ENCODE assay signal across 14 cellular contexts in the genomic region with DNA sequence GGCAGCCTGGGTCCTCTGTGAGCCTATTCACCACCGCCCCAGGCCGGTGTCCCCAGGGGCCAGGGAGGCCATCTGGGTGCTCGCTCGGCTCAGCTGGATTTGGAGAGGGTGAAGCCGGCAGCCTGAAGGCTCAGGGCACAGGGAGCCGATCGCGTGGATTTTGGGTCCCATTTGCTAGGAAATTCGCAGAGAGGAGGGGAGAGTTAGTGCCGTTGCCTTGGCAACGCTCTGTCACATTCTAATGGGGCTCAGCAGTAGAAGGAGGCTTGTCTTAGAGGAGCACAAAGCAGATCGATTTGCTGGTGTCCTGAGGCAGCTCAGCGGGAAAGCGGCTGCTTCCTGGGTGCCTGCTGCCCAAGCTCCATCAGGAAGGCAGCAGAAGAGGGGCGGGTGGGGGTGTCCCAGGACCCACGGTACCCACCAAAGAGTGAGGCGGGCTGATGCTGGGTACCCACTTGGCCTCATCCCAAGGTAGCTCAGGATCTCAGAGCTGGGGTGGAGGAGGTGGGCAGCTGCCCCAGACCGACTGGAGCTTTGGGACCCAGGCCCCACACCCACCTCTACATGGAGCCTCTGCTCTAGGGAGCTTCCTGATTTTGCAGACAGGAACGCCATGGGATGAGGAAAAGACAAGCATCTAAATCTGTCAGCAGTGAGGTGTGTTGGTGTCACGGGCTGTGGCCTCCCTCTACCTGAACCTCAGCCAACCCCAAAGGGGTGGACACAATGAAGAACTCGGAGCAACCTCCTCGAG. TPM values are rescaled to one million over a fixed set of nuclear protein-coding genes. Genes with fewer than 3 reads are reported as not detected.
A peak's percentile ranks its signal among the peaks of the same experiment; 100 is the strongest.
DNase-seq lines count a peak whose midpoint lies in the region; ATAC-seq lines count a peak whose summit lies in the region.
"Had no signal": no experiment of that assay in that cellular context is flagged by ENCODE, and none has a peak within 500 bp of the region (broad histone marks: within the 10 kb centered on the region; RNA-seq: fewer than 3 reads in every experiment).

No MANE protein-coding gene starts in this region.

- intact Hi-C loops in head of caudate nucleus (cut with DNase I), result no loop called here
- intact Hi-C loops in sciatic nerve (cut with DNase I), result no loop called here

- ATAC-seq in sciatic nerve, result no peak
- ATAC-seq in HG02973 (IDR thresholded peaks at IDR 0.05; ENCODE audit: unreplicated experiment), result no peak
- ATAC-seq: gastrocnemius medialis; stimulated activated naive B cell treated with anti-CD40 and anti-IgM and Interleukin-4, amounts not matched to agents 10 μg/mL and 1 μg/mL and 100 μg/mL, for 72 hours had no signal

- peak; percentile 8 for DNase-seq in activated CD8-positive, alpha-beta memory T cell treated with anti-CD3 and anti-CD28 coated beads, Interleukin-2, amount 50 U/mL, for 4 hours
- DNase-seq in activated CD8-positive, alpha-beta memory T cell treated with anti-CD3 and anti-CD28 coated beads for 24 hours, result no peak
- DNase-seq in NCI-H2171 (lab: John Stamatoyannopoulos, UW) (peak; percentile 69), head of caudate nucleus (peak in 36 of 42 donors; percentile 4 to 83 (median 52)), sciatic nerve (ENCODE audit: low spot score) (peak; percentile 38), LoVo (ENCODE audit: low spot score) (no peak), AG08396 (ENCODE audit: low spot score) (no peak)
- DNase-seq: activated CD4-positive, alpha-beta T cell treated with anti-CD3 and anti-CD28 coated beads, Interleukin-2, amount 50 U/mL, for 4 hours; amniotic stem cell; gastrocnemius medialis; GF-D8; NCI-H1048; stimulated activated naive B cell treated with anti-CD40 and anti-IgM and Interleukin-4, amounts not matched to agents 10 μg/mL and 1 μg/mL and 100 μg/mL, for 72 hours had no signal

RNA-seq across cellular contexts. Expression of a gene that starts 17.1 kb away (rescaled TPM):
- total RNA-seq in sciatic nerve, result 40.7 TPM

Comparison
In these comparisons a context has a peak if more than half of its experiments do, and no peak if none do; other contexts are left out.
1. DNase-seq: peak in activated CD8-positive, alpha-beta memory T cell treated with anti-CD3 and anti-CD28 coated beads, Interleukin-2, amount 50 U/mL, for 4 hours (single experiment), NCI-H2171 (single experiment), head of caudate nucleus (36 of 42) and sciatic nerve (single experiment); none in activated CD8-positive, alpha-beta memory T cell treated with anti-CD3 and anti-CD28 coated beads for 24 hours (single experiment), LoVo (single experiment) and AG08396 (single experiment).